8 cellular contexts compared by ENCODE assay signal in the genomic region with DNA sequence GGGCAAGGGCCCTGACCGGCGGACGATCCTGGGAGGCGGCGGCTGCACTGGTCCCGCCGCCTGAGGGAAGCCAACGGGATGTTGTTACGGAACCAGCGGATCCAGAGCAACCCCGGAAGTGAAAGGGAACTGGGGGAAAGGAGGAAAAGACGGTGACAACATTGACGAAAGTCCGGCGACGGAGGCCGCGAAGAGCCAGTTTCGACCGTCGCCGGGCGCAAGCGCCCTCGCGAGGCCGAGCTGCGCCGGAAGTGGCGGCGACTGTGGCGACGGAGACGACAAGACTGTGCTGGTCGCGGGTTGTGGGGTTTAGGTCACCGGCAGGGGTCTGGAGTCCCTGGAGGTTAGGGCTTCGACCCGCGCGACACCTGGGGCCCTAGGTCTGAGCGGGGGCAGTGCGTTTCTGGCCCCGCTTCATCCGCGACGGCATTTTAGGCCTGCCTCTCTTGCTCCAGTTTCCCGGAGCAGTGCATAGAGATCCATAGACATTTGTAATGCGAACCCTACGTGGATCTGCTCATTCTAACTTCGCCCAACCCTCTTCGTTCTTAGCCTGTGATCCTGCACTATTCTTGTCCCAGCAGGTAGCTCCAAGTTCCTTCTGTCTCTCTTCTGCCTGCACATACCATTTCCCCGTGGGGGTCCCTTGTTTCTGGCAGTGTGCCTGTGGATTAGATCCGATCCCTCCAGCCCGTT. TPM values are rescaled to one million over a fixed set of nuclear protein-coding genes. Genes with fewer than 3 reads are reported as not detected.
DNase-seq lines count a peak whose midpoint lies in the region; ATAC-seq and TF ChIP-seq lines count a peak whose summit lies in the region.

A gene (minus strand): TSS at position 120 of the 696 bp plus-strand sequence. CDS start 138 bp downstream, outside the sequence.

- H3K4me3 ChIP-seq in LNCaP clone FGC (ENCODE audit: low read depth, low read length) (peak within 1 kb of the TSS; percentile 99), neural progenitor cell (peak within 1 kb of the TSS; percentile 77)

- H3K27me3 ChIP-seq in foreskin keratinocyte = no peaks in the 10 kb centered on the region
- no peaks in the 10 kb centered on the region for H3K27me3 ChIP-seq in neural progenitor cell

- no peaks in the 10 kb centered on the region for H3K9me3 Mint-ChIP-seq in neural progenitor cell

- H4K20me1 ChIP-seq in neural progenitor cell (ENCODE audit: low read depth) = peaks cover 29% of the 10 kb centered on the region

- H3K27me3 Mint-ChIP-seq in neural progenitor cell (ENCODE audit: insufficient read depth, low read depth) = no peaks in the 10 kb centered on the region

- peak; percentile 49 for TF ChIP-seq CTCF in LNCaP clone FGC (IDR thresholded peaks at IDR 0.05; ENCODE audit: control insufficient read depth, extremely low read depth, insufficient read depth)
- peak; percentile 69 for TF ChIP-seq CTCF in foreskin keratinocyte (conservative IDR thresholded peaks at IDR 0.05)
- peak; percentile 57 for TF ChIP-seq CTCF in neural progenitor cell (IDR thresholded peaks at IDR 0.05)

- no peaks in the 10 kb centered on the region for H3K36me3 ChIP-seq in ES-I3 (ENCODE audit: insufficient read depth, low read length)
- H3K36me3 ChIP-seq in neural progenitor cell = no peaks in the 10 kb centered on the region

- DNase-seq in H4 (ENCODE audit: low spot score) (peak; percentile 92), LNCaP clone FGC (ENCODE audit: low read depth) (peak; percentile 85), SHP77 (lab: John Stamatoyannopoulos, UW) (peak; percentile 39 to 63), foreskin keratinocyte (peak; percentile 80 to 89), neural progenitor cell (ENCODE audit: low spot score) (peak; percentile 92), stromal cell of bone marrow (ENCODE audit: low read depth) (peak; percentile 88)
- peak; percentile 91 for DNase-seq in activated effector memory CD4-positive, alpha-beta T cell treated with anti-CD3 and anti-CD28 coated beads, Interleukin-2, amount 50 U/mL, for 16 hours

- H3K4me1 ChIP-seq in ES-I3 (ENCODE audit: insufficient read depth, low read length) (no peaks in the 10 kb centered on the region), foreskin keratinocyte (peaks cover 15% of the 10 kb centered on the region), neural progenitor cell (peaks cover 13% of the 10 kb centered on the region)

- H3K4me1 Mint-ChIP-seq in neural progenitor cell = peaks cover 20% of the 10 kb centered on the region

- ATAC-seq in foreskin keratinocyte = peak; percentile 80

- H3K4me3 Mint-ChIP-seq in neural progenitor cell = peak within 1 kb of the TSS; percentile 98

- H3K27ac ChIP-seq in foreskin keratinocyte (peak within 1 kb of the TSS; percentile 90), neural progenitor cell (peak within 1 kb of the TSS; percentile 16)

- no peaks in the 10 kb centered on the region for H3K36me3 Mint-ChIP-seq in neural progenitor cell

- H3K27ac Mint-ChIP-seq in neural progenitor cell = peak within 1 kb of the TSS; percentile 99

- H3K79me2 ChIP-seq in neural progenitor cell (ENCODE audit: low read depth) = peaks cover 44% of the 10 kb centered on the region

- H3K9ac ChIP-seq in ES-I3 (ENCODE audit: low read depth, low read length) (peak within 1 kb of the TSS; percentile 96), neural progenitor cell (peak within 1 kb of the TSS; percentile 74)

- peak within 1 kb of the TSS; percentile 69 for H2AFZ ChIP-seq in neural progenitor cell (replicated peaks)

- H3F3A ChIP-seq in neural progenitor cell (ENCODE audit: low read depth) = no peaks in the 10 kb centered on the region

- no peaks in the 10 kb centered on the region for H3K9me3 ChIP-seq in ES-I3 (ENCODE audit: control insufficient read depth, insufficient read depth, low read length)
- H3K9me3 ChIP-seq in neural progenitor cell (ENCODE audit: low read depth) = no peaks in the 10 kb centered on the region

- H3K4me2 ChIP-seq in neural progenitor cell = peak within 1 kb of the TSS; percentile 94

RNA-seq across cellular contexts. Expression of the gene that starts here (rescaled TPM):
- 9.2 and 14.3 TPM in 2 replicates for total RNA-seq in H4 (2014; rRNA removed; shearing (Covaris generic))
- total RNA-seq in foreskin keratinocyte = 29.2 and 30.2 TPM in 2 replicates
- 5.8 and 6.6 TPM in 2 replicates for polyA plus RNA-seq in foreskin keratinocyte
- 29.4 and 32.5 TPM in 2 replicates for total RNA-seq in neural progenitor cell (ENCODE audit: low replicate concordance)

Comparison
In these comparisons a context has a peak if more than half of its experiments do, and no peak if none do; other contexts are left out.
1. Peak in every context shown above with its lines: DNase-seq, ATAC-seq, H3K4me3 ChIP-seq and H3K27ac ChIP-seq.